Comparison of ENCODE assay signal across 15 cellular contexts in the genomic region with DNA sequence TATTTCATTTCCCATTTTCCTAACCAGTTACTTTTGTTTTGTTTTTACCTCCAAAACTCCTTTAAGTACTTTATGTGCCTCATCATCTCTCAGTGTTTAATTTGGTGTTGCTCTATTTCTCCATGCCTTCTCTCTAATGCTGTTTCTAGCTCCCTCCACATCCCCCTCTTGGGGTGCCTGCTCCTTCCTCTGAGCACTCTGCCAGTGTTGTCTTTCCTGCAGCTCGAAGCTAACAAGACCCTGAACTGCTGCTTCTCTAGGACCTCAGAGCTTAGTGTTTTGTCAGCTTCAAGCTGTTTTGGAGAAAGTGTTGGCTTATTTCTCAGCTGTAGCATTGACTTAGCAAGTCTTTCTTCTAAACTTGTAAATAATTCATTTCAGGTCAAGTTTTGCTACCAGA.
DNase-seq lines count a peak whose midpoint lies in the region; ATAC-seq and TF ChIP-seq lines count a peak whose summit lies in the region.
"Had no signal": no experiment of that assay in that cellular context is flagged by ENCODE, and none has a peak within 500 bp of the region (broad histone marks: within the 10 kb centered on the region; RNA-seq: fewer than 3 reads in every experiment).

No MANE protein-coding gene starts in this region.

- H2BK5ac ChIP-seq in mesendoderm (ENCODE audit: low read length): no peak overlapping the region

- no peaks in the 10 kb centered on the region for H3K27me3 ChIP-seq in BE2C
- no peaks in the 10 kb centered on the region for H3K27me3 ChIP-seq in mesendoderm (ENCODE audit: insufficient read depth, low read length, poor library complexity)
- H3K27me3 ChIP-seq: SJSA1 had no signal

- H2BK15ac ChIP-seq in mesendoderm (replicated peaks; ENCODE audit: low read depth): no peak overlapping the region

- DNase-seq in BE2C (peak; percentile 24), NCI-H2227 (lab: John Stamatoyannopoulos, UW; ENCODE audit: unreplicated experiment) (peak; percentile 7), dermis blood vessel endothelial cell (peak; percentile 8), mesendoderm (peak; percentile 30), NCI-H1436 treated with DMSO at 0.1 percent for 48 hours (lab: John Stamatoyannopoulos, UW) (no peak), left lobe of liver (ENCODE audit: low spot score) (no peak)
- DNase-seq: EL, H7, MM.1S, NCI-H1092 treated with DMSO at 0.1 percent for 48 hours, NCI-H1694 treated with DMSO at 0.1 percent for 48 hours, PC-9 had no signal

- no peaks in the 10 kb centered on the region for H3K79me1 ChIP-seq in mesendoderm (ENCODE audit: low read length)

- H4K5ac ChIP-seq in mesendoderm (ENCODE audit: low read length): no peak overlapping the region

- H3K4ac ChIP-seq in mesendoderm (ENCODE audit: low read depth, low read length): no peak overlapping the region

- no peak overlapping the region for H3K9ac ChIP-seq in mesendoderm (ENCODE audit: low read length)

- ATAC-seq in GM21576 (IDR thresholded peaks at IDR 0.05; ENCODE audit: unreplicated experiment): no peak
- no peak for ATAC-seq in GM18867 (IDR thresholded peaks at IDR 0.05; ENCODE audit: unreplicated experiment)
- ATAC-seq in left lobe of liver: no peak

- no peak for TF ChIP-seq CTCF in BE2C (IDR thresholded peaks at IDR 0.05; ENCODE audit: low read depth, low read length)

- H3K79me2 ChIP-seq in mesendoderm (ENCODE audit: control insufficient read depth, insufficient read depth, low read length): no peaks in the 10 kb centered on the region

- no peaks in the 10 kb centered on the region for H3K9me3 ChIP-seq in BE2C
- H3K9me3 ChIP-seq: SJSA1 had no signal

- H3K36me3 ChIP-seq in BE2C (no peaks in the 10 kb centered on the region), mesendoderm (ENCODE audit: control insufficient read depth, insufficient read depth, low read length) (no peaks in the 10 kb centered on the region)
- H3K36me3 ChIP-seq: SJSA1 had no signal

- H4K8ac ChIP-seq in mesendoderm (ENCODE audit: low read depth, low read length): no peak overlapping the region

- no peak overlapping the region for H3K18ac ChIP-seq in mesendoderm (ENCODE audit: low read length)

- H3K4me1 ChIP-seq in BE2C (peaks cover 25% of the 10 kb centered on the region), mesendoderm (ENCODE audit: control insufficient read depth, low read depth, low read length) (peaks cover 3% of the 10 kb centered on the region)

- no peak overlapping the region for H3K56ac ChIP-seq in mesendoderm (ENCODE audit: low read length)

- H3K4me3 ChIP-seq in BE2C (ENCODE audit: low read depth, low read length) (peak overlapping the region; percentile 1; the same call in 1 of the 2 replicates), mesendoderm (ENCODE audit: low read length) (no peak overlapping the region)
- H3K4me3 ChIP-seq: PC-9, SJSA1 had no signal

- no peak overlapping the region for H3K23ac ChIP-seq in mesendoderm (ENCODE audit: low read length)

- no CpG with 5 or more reads among the region's 1 CpG for WGBS in mesendoderm (ENCODE audit: extremely low coverage, insufficient coverage, low lambda C conversion rate)

- H3K27ac ChIP-seq in mesendoderm (ENCODE audit: low read depth, low read length): no peak overlapping the region
- H3K27ac ChIP-seq: PC-9, SJSA1 had no signal

- H3K4me2 ChIP-seq in mesendoderm (ENCODE audit: low read length): no peak overlapping the region
- H3K4me2 ChIP-seq: PC-9 had no signal

- no peak overlapping the region for H2BK120ac ChIP-seq in mesendoderm (ENCODE audit: low read depth, low read length)

- H2AK5ac ChIP-seq in mesendoderm (ENCODE audit: low read length): no peak overlapping the region

Comparison
In these comparisons a context has a peak if more than half of its experiments do, and no peak if none do; other contexts are left out.
1. DNase-seq: peak in BE2C (single experiment), NCI-H2227 (single experiment), dermis blood vessel endothelial cell (single experiment) and mesendoderm (single experiment); none in NCI-H1436 treated with DMSO at 0.1 percent for 48 hours (single experiment) and left lobe of liver (single experiment).